In the genomic region with DNA sequence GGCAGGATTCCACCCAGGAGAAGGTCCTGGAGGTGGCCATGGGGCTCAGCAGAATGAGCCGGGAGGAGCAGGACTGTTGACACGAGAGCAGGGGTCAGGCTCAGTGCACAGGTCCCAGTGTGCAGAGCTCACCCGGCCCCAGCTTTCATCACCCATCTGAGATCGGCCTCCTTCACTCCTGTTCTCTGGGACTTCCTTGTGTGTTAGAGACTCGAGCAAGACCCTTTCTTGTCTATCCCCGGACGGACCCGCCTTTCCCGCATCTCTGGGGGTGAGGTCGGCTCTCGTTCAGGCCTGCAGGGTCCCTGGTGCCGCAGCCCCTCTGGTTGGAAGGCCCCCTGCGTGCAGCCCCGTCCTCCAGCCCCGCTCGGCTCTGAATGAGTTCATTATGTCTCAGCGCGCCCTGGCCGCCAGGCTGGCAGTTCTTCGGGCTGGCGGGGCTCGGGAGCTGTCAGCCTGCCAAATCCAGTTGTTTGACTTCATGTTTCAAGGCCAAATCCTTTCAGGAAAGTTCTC, we compare ENCODE assay signal across 9 cellular contexts.
DNase-seq lines count a peak whose midpoint lies in the region; ATAC-seq and TF ChIP-seq lines count a peak whose summit lies in the region.
"Had no signal": no experiment of that assay in that cellular context is flagged by ENCODE, and none has a peak within 500 bp of the region (broad histone marks: within the 10 kb centered on the region; RNA-seq: fewer than 3 reads in every experiment).

No MANE protein-coding gene starts in this region.

- no peak for ATAC-seq in GM18909 (IDR thresholded peaks at IDR 0.05; ENCODE audit: poor library complexity, unreplicated experiment)
- no peak for ATAC-seq in HG03469 (IDR thresholded peaks at IDR 0.05; ENCODE audit: unreplicated experiment)
- no peak for ATAC-seq in naive thymus-derived CD4-positive, alpha-beta T cell
- ATAC-seq: T-helper 17 cell had no signal

- H3K9ac ChIP-seq in mucosa of rectum (ENCODE audit: low read depth in 1 of 2, low read length in 2 of 2) = peak overlapping the region in 1 of 2 donors; percentile 3

- no peak overlapping the region for H3K4me3 ChIP-seq in WERI-Rb-1 (ENCODE audit: low read depth, low read length)
- H3K4me3 ChIP-seq in esophagus squamous epithelium = peak overlapping the region in 1 of 4 donors; percentile 7
- no peak overlapping the region for H3K4me3 ChIP-seq in mucosa of rectum (ENCODE audit: low read length in 2 of 2)
- H3K4me3 ChIP-seq in naive thymus-derived CD4-positive, alpha-beta T cell (ENCODE audit: low read length) = no peak overlapping the region

- H3K27me3 Mint-ChIP-seq in naive thymus-derived CD4-positive, alpha-beta T cell = peaks cover 0 to 2% (median 0%) of the 10 kb centered on the region in 5 donors
- H3K27me3 Mint-ChIP-seq: central memory CD8-positive, alpha-beta T cell; T-helper 17 cell had no signal

- peak overlapping the region; percentile 62 for H3K27ac ChIP-seq in WERI-Rb-1
- H3K27ac ChIP-seq in esophagus squamous epithelium = peak overlapping the region in 3 of 4 donors; percentile 19 to 52 (median 26)
- peak overlapping the region; percentile 5 to 58 for H3K27ac ChIP-seq in mucosa of rectum (ENCODE audit: low read depth in 2 of 2, low read length in 2 of 2)
- H3K27ac ChIP-seq in temporal lobe (ENCODE audit: low read depth, low read length) = peak overlapping the region; percentile 84
- no peak overlapping the region for H3K27ac ChIP-seq in naive thymus-derived CD4-positive, alpha-beta T cell (ENCODE audit: low read depth, low read length)

- CTCF ChIA-PET in naive thymus-derived CD4-positive, alpha-beta T cell (lab: Charles Lee) = no interaction called here

- no peak for TF ChIP-seq CTCF in WERI-Rb-1 (IDR thresholded peaks at IDR 0.05; ENCODE audit: low read depth, low read length)
- TF ChIP-seq CTCF in esophagus squamous epithelium (IDR thresholded peaks at IDR 0.05) = no peak

- no peak for DNase-seq in WERI-Rb-1
- no peak for DNase-seq in esophagus squamous epithelium (lab: John Stamatoyannopoulos, UW)
- DNase-seq in naive thymus-derived CD4-positive, alpha-beta T cell = no peak
- DNase-seq: T-helper 17 cell had no signal

- no peak overlapping the region for H3K4me3 Mint-ChIP-seq in naive thymus-derived CD4-positive, alpha-beta T cell
- H3K4me3 Mint-ChIP-seq: central memory CD8-positive, alpha-beta T cell; T-helper 17 cell had no signal

- WGBS in esophagus squamous epithelium, 2 donors = 65 to 67% methylated on average over 6 to 13 of the region's 22 CpGs

- peaks cover 2 to 12% (median 7%) of the 10 kb centered on the region in 5 donors for H3K36me3 Mint-ChIP-seq in naive thymus-derived CD4-positive, alpha-beta T cell

- no peak for TF ChIP-seq POLR2A in esophagus squamous epithelium (IDR thresholded peaks at IDR 0.05)

- peaks cover 0 to 4% (median 0%) of the 10 kb centered on the region in 11 donors for H3K9me3 Mint-ChIP-seq in naive thymus-derived CD4-positive, alpha-beta T cell
- H3K9me3 Mint-ChIP-seq: central memory CD8-positive, alpha-beta T cell had no signal

- intact Hi-C loops in esophagus squamous epithelium (cut with DNase I) = no loop called here
- intact Hi-C loops in naive thymus-derived CD4-positive, alpha-beta T cell (cut with micrococcal nuclease) = no loop called here

- no peak overlapping the region for H3K27ac Mint-ChIP-seq in naive thymus-derived CD4-positive, alpha-beta T cell
- H3K27ac Mint-ChIP-seq: T-helper 17 cell had no signal

- peaks cover 5% of the 10 kb centered on the region for H3K9me3 ChIP-seq in WERI-Rb-1 (ENCODE audit: severe bottlenecking)
- H3K9me3 ChIP-seq in esophagus squamous epithelium = no peaks in the 10 kb centered on the region
- H3K9me3 ChIP-seq in mucosa of rectum (ENCODE audit: control insufficient read depth in 2 of 2, low read length in 2 of 2) = no peaks in the 10 kb centered on the region
- H3K9me3 ChIP-seq in naive thymus-derived CD4-positive, alpha-beta T cell (ENCODE audit: control insufficient read depth in 2 of 3, low read length in 3 of 3) = no peaks in the 10 kb centered on the region

- H3K4me1 ChIP-seq in esophagus squamous epithelium = peaks cover 12 to 37% (median 17%) of the 10 kb centered on the region in 3 donors
- peaks cover 9 to 16% of the 10 kb centered on the region in 2 donors for H3K4me1 ChIP-seq in mucosa of rectum (ENCODE audit: control insufficient read depth in 2 of 2, insufficient read depth in 2 of 2, low read length in 2 of 2)
- H3K4me1 ChIP-seq in naive thymus-derived CD4-positive, alpha-beta T cell (ENCODE audit: control insufficient read depth in 2 of 2, insufficient read depth in 2 of 2, low read length in 2 of 2) = no peaks in the 10 kb centered on the region

- POLR2A ChIA-PET in naive thymus-derived CD4-positive, alpha-beta T cell (lab: Charles Lee) = interaction anchor here (0.6 kb wide), 1 partner anchor 307 kb away, joined by 3 read pairs; no protein-coding TSS in a partner anchor

- H3K27me3 ChIP-seq in WERI-Rb-1 (ENCODE audit: insufficient read depth, low read depth, severe bottlenecking) = no peaks in the 10 kb centered on the region
- no peaks in the 10 kb centered on the region for H3K27me3 ChIP-seq in esophagus squamous epithelium
- H3K27me3 ChIP-seq in mucosa of rectum (ENCODE audit: control insufficient read depth in 2 of 2, insufficient read depth in 2 of 2, low read length in 2 of 2) = no peaks in the 10 kb centered on the region
- no peaks in the 10 kb centered on the region for H3K27me3 ChIP-seq in naive thymus-derived CD4-positive, alpha-beta T cell (ENCODE audit: control insufficient read depth in 2 of 2, insufficient read depth in 2 of 2, low read length in 2 of 2)

- peaks cover 0 to 4% (median 0%) of the 10 kb centered on the region in 7 donors for H3K4me1 Mint-ChIP-seq in naive thymus-derived CD4-positive, alpha-beta T cell
- H3K4me1 Mint-ChIP-seq: central memory CD8-positive, alpha-beta T cell had no signal

- H3K36me3 ChIP-seq in WERI-Rb-1 (no peaks in the 10 kb centered on the region), esophagus squamous epithelium (no peaks in the 10 kb centered on the region), mucosa of rectum (ENCODE audit: control insufficient read depth in 2 of 2, insufficient read depth in 2 of 2, low read length in 2 of 2) (no peaks in the 10 kb centered on the region)
- no peaks in the 10 kb centered on the region for H3K36me3 ChIP-seq in naive thymus-derived CD4-positive, alpha-beta T cell (ENCODE audit: control insufficient read depth in 2 of 3, insufficient read depth in 3 of 3, low read length in 3 of 3)
